ENCODE assay signal across 12 cellular contexts in genomic region chr10:127939786-127940330, GRCh38.
"Had no signal": no experiment of that assay in that cellular context is flagged by ENCODE, and none has a peak within 500 bp of the region (broad histone marks: within the 10 kb centered on the region; RNA-seq: fewer than 3 reads in every experiment).

No MANE protein-coding gene starts in this region.

- H3K4me3 ChIP-seq: stomach, thoracic aorta had no signal

- ATAC-seq: activated CD4-positive, CD25-positive, alpha-beta regulatory T cell treated with anti-CD3 and anti-CD28 coated beads, Interleukin-2, amount 50 U/mL, for 24 hours; activated naive CD4-positive, alpha-beta T cell treated with anti-CD3 and anti-CD28 coated beads, Interleukin-2, amount 50 U/mL, for 72 hours; left ventricle myocardium superior had no signal

- H3K4me3 Mint-ChIP-seq: nephron progenitor cell; T-helper 2 cell treated with Interferon-gamma antibody and Interleukin-4, amounts not matched to agents 5 μg/mL and 100 μg/mL, for 36 hours had no signal

- H3K27ac Mint-ChIP-seq: nephron progenitor cell; T-helper 2 cell treated with Interferon-gamma antibody and Interleukin-4, amounts not matched to agents 5 μg/mL and 100 μg/mL, for 36 hours had no signal

- H3K9me3 Mint-ChIP-seq: nephron progenitor cell; T-helper 2 cell treated with Interferon-gamma antibody and Interleukin-4, amounts not matched to agents 5 μg/mL and 100 μg/mL, for 36 hours had no signal

- DNase-seq: activated effector memory CD4-positive, alpha-beta T cell treated with Interleukin-2 at 50 U/mL for 16 hours; amniotic stem cell; brain microvascular endothelial cell; islet precursor cell; left ventricle myocardium superior; nephron progenitor cell; stimulated activated CD4-positive, alpha-beta T cell treated with anti-CD3 and anti-CD28 coated beads, Interleukin-2, amount 100 ng/mL, for 48 hours had no signal
